Comparison of ENCODE assay signal across 14 cellular contexts in the genomic region with DNA sequence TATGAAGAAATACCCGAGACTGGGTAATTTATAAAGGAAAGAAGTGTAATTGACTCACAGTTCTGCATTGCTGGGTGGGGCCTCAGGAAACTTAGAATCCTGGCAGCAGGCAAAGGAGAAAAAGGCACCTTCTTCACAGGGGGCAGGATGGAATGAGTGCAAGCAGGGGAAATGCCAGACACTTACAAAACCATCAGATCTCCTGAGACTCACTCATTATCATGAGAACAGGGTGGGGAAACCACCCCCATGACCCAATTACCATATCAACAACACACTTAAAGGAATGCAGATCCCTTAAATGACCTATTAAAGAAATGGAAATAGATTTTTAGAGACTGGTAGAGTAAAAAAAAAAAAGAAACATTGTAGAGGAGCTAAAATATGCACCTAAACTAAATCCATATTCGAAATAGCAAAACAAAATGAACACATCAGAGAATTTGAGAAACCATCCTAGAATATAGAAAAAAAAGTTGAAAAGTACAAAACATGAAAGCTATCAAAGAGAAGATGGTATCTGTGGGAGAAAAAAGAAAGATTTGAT.
"Had no signal": no experiment of that assay in that cellular context is flagged by ENCODE, and none has a peak within 500 bp of the region (broad histone marks: within the 10 kb centered on the region; RNA-seq: fewer than 3 reads in every experiment).

No MANE protein-coding gene starts in this region.

- DNase-seq: activated CD4-positive, alpha-beta memory T cell treated with anti-CD3 and anti-CD28 coated beads for 36 hours; activated effector memory CD4-positive, alpha-beta T cell treated with anti-CD3 and anti-CD28 coated beads, Interleukin-2, amount 50 U/mL, for 16 hours; activated T-cell treated with anti-CD3 and anti-CD28 coated beads, Interleukin-2, amount 50 U/mL, for 4 hours; amniotic stem cell; esophagus squamous epithelium; nucleus accumbens; posterior cingulate gyrus; stimulated activated CD4-positive, alpha-beta T cell treated with anti-CD3 and anti-CD28 coated beads, Interleukin-4, amount 100 ng/mL, for 1 hour; stimulated activated naive B cell treated with anti-CD40 and anti-IgM and Interleukin-4, amounts not matched to agents 10 μg/mL and 1 μg/mL and 100 μg/mL, for 72 hours; T-cell; thyroid gland had no signal

- H3K27me3 ChIP-seq: esophagus squamous epithelium, thyroid gland had no signal

- H3K9me3 ChIP-seq: esophagus squamous epithelium, thyroid gland had no signal

- ATAC-seq: activated naive CD4-positive, alpha-beta T cell treated with anti-CD3 and anti-CD28 coated beads, Interleukin-2, amount 50 U/mL, for 72 hours; activated T-cell treated with anti-CD3 and anti-CD28 coated beads, Interleukin-2, amount 50 U/mL, for 4 hours; stimulated activated naive B cell treated with anti-CD40 and anti-IgM and Interleukin-4, amounts not matched to agents 10 μg/mL and 1 μg/mL and 100 μg/mL, for 72 hours; T-cell had no signal

- H3K27ac ChIP-seq: coronary artery, esophagus squamous epithelium, thyroid gland, VCaP had no signal

- H3K4me1 ChIP-seq: esophagus squamous epithelium, thyroid gland had no signal

- H3K36me3 ChIP-seq: esophagus squamous epithelium, thyroid gland had no signal

- H3K4me3 ChIP-seq: coronary artery, esophagus squamous epithelium, thyroid gland had no signal
